Comparison of ENCODE assay signal across 1 cellular context in genomic region chr14:93946506-93947170, GRCh38.
TF ChIP-seq lines count a peak whose summit lies in the region.

No MANE protein-coding gene starts in this region.

TF ChIP-seq in GM12878, 131 proteins besides CTCF, POLR2A, EP300 and RAD21:
- TF ChIP-seq MLLT1 (IDR thresholded peaks at IDR 0.05) (no peak), ETV6 (conservative IDR thresholded peaks at IDR 0.05 in 1 of 2, IDR thresholded peaks at IDR 0.05 in 1 of 2; ENCODE audit: borderline replicate concordance in 1 of 2, low read depth in 1 of 2) (no peak), SKIL (IDR thresholded peaks at IDR 0.05; ENCODE audit: low read depth, poor library complexity, severe bottlenecking) (no peak), ESRRA (IDR thresholded peaks at IDR 0.05; ENCODE audit: low read length) (no peak), TCF12 (IDR thresholded peaks at IDR 0.05; ENCODE audit: low read depth, low read length) (0 out of 2 replicates have a peak, but pooled peaks have one; percentile 0)
